20 cellular contexts compared by ENCODE assay signal in genomic region chr1:7489586-7489985, GRCh38.
"Had no signal": no experiment of that assay in that cellular context is flagged by ENCODE, and none has a peak within 500 bp of the region (broad histone marks: within the 10 kb centered on the region; RNA-seq: fewer than 3 reads in every experiment).

No MANE protein-coding gene starts in this region.

- H3K36me3 ChIP-seq: MG63 had no signal

- FAIRE-seq: HepG2, RCC 7860 had no signal

- H3K4me3 ChIP-seq: MG63 had no signal

- DNase-seq: IMR-90, Karpas-422, KG1, MG63, NCI-H1092 treated with DMSO at 0.1 percent for 48 hours, NCI-H1436 treated with DMSO at 0.1 percent for 48 hours, NCI-H1694, NCI-H187 treated with DMSO at 0.1 percent for 48 hours, NCI-H2029 treated with DMSO at 0.1 percent for 48 hours, NCI-H2171 treated with DMSO at 0.1 percent for 48 hours, NCI-H2227 treated with DMSO at 0.1 percent for 48 hours, NCI-H524, NCI-H82, RPMI8226, SHP77, SK-N-SH, SW 1271, T-cell had no signal

- H3K9me3 ChIP-seq: MG63, SK-N-SH had no signal

- H3K27me3 ChIP-seq: MG63 had no signal
